1 cellular context compared by ENCODE assay signal in genomic region chr1:180230416-180230790, GRCh38.
TF ChIP-seq lines count a peak whose summit lies in the region.

No MANE protein-coding gene starts in this region.

TF ChIP-seq in HEK293, 187 proteins besides CTCF, POLR2A, EP300 and RAD21 (continued from another document and continues in another):
- TF ChIP-seq ZNF639 (tag by site-specific recombination; IDR thresholded peaks at IDR 0.05) (no peak), OSR2 (tag by site-specific recombination; IDR thresholded peaks at IDR 0.05) (no peak), ZNF600 (tag by site-specific recombination; IDR thresholded peaks at IDR 0.05) (peak; percentile 12; the same call in 1 of the 2 replicates), SCRT2 (tag by site-specific recombination; IDR thresholded peaks at IDR 0.05) (peak; percentile 51), PATZ1 (tag by site-specific recombination; IDR thresholded peaks at IDR 0.05) (peak; percentile 18; the same call in 1 of the 2 replicates), ZNF580 (tag by site-specific recombination; IDR thresholded peaks at IDR 0.05) (no peak), ZNF621 (tag by site-specific recombination; IDR thresholded peaks at IDR 0.05) (no peak), ZNF692 (tag by site-specific recombination; IDR thresholded peaks at IDR 0.05) (no peak), FEZF1 (tag by site-specific recombination; IDR thresholded peaks at IDR 0.05) (no peak), ZNF18 (tag by site-specific recombination; IDR thresholded peaks at IDR 0.05) (no peak), ZNF549 (tag by site-specific recombination; IDR thresholded peaks at IDR 0.05) (no peak), ZNF510 (tag by site-specific recombination; IDR thresholded peaks at IDR 0.05; ENCODE audit: insufficient replicate concordance) (no peak), ZNF114 (tag by site-specific recombination; IDR thresholded peaks at IDR 0.05) (no peak), ZNF341 (tag by site-specific recombination; IDR thresholded peaks at IDR 0.05; ENCODE audit: low read depth) (peak; percentile 41), ZSCAN5A (tag by site-specific recombination; IDR thresholded peaks at IDR 0.05) (no peak), ZNF221 (tag by site-specific recombination; IDR thresholded peaks at IDR 0.05; ENCODE audit: borderline replicate concordance) (no peak), ZNF169 (tag by site-specific recombination; IDR thresholded peaks at IDR 0.05) (no peak), ZNF585B (tag by site-specific recombination; IDR thresholded peaks at IDR 0.05) (no peak), ZBTB6 (tag by site-specific recombination; IDR thresholded peaks at IDR 0.05) (no peak), ZNF280D (tag by site-specific recombination; IDR thresholded peaks at IDR 0.05) (no peak), ZNF302 (tag by site-specific recombination; IDR thresholded peaks at IDR 0.05; ENCODE audit: low read depth) (no peak), GLIS2 (tag by site-specific recombination; IDR thresholded peaks at IDR 0.05) (no peak), ZNF148 (tag by site-specific recombination; IDR thresholded peaks at IDR 0.05; ENCODE audit: borderline replicate concordance) (no peak), ZNF239 (tag by site-specific recombination; IDR thresholded peaks at IDR 0.05) (no peak), SP7 (tag by site-specific recombination; IDR thresholded peaks at IDR 0.05) (no peak), ZNF518A (tag by site-specific recombination; conservative IDR thresholded peaks at IDR 0.05; ENCODE audit: low read depth) (no peak), YY1 (tag by site-specific recombination; IDR thresholded peaks at IDR 0.05) (no peak), ZNF19 (tag by site-specific recombination; IDR thresholded peaks at IDR 0.05; ENCODE audit: low read depth) (no peak), ZNF423 (tag by site-specific recombination; IDR thresholded peaks at IDR 0.05) (no peak), ZNF366 (tag by site-specific recombination; conservative IDR thresholded peaks at IDR 0.05) (no peak), ZNF555 (tag by site-specific recombination; conservative IDR thresholded peaks at IDR 0.05) (no peak), ZNF544 (tag by site-specific recombination; IDR thresholded peaks at IDR 0.05) (no peak), KLF16 (tag by site-specific recombination; IDR thresholded peaks at IDR 0.05) (no peak; the same call in 1 of the 2 replicates), ZNF211 (tag by site-specific recombination; IDR thresholded peaks at IDR 0.05; ENCODE audit: low read depth) (no peak)
